Comparison of ENCODE assay signal across 8 cellular contexts in the genomic region with DNA sequence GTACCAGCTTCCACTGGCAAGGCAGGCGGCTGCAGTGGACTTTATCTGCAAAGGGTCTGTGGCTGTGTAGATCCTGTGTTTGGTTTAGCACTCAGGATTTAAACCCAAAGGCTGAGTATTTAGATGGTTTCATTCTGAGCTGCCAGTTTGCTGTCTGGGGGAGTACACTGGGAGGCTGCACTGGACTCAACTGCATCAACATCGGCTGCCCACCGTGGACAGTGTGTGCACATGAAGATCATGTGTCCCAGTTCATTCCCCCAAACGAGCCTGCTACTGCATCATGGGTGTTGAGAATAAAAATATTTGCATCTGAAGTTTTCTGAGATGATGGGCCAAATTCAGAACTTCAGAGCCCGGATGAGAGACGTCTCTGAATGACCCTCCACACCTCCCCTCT.
"Had no signal": no experiment of that assay in that cellular context is flagged by ENCODE, and none has a peak within 500 bp of the region (broad histone marks: within the 10 kb centered on the region; RNA-seq: fewer than 3 reads in every experiment).

No MANE protein-coding gene starts in this region.

- FAIRE-seq: HepG2 had no signal

- H3K9me3 ChIP-seq: HAP-1 had no signal

- ATAC-seq: HCT116, HepG2 had no signal

- H3K4me3 ChIP-seq: GM23248, HAP-1 had no signal

- H3K9ac ChIP-seq: GM23248 had no signal

- H2AFZ ChIP-seq: GM23248 had no signal

- H3K4me1 ChIP-seq: HAP-1 had no signal

- H3K27ac ChIP-seq: GM23248, HL-60 had no signal

- H3K36me3 ChIP-seq: HAP-1 had no signal

- DNase-seq: GM23248, GOT3, H7, HFFc6 had no signal
